Comparison of ENCODE assay signal across 17 cellular contexts in genomic region chr10:63164045-63164722, GRCh38. TPM values are rescaled to one million over a fixed set of nuclear protein-coding genes. Genes with fewer than 3 reads are reported as not detected.
DNase-seq lines count a peak whose midpoint lies in the region; ATAC-seq and TF ChIP-seq lines count a peak whose summit lies in the region.
"Had no signal": no experiment of that assay in that cellular context is flagged by ENCODE, and none has a peak within 500 bp of the region (broad histone marks: within the 10 kb centered on the region; RNA-seq: fewer than 3 reads in every experiment).

No MANE protein-coding gene starts in this region.

- H3K4me3 ChIP-seq in right cardiac atrium (ENCODE audit: low read length) (no peak overlapping the region), upper lobe of right lung (no peak overlapping the region), aorta (ENCODE audit: low read length in 2 of 2) (no peak overlapping the region), stomach (no peak overlapping the region)

- no peaks in the 10 kb centered on the region for H3K9me3 Mint-ChIP-seq in stimulated activated naive CD8-positive, alpha-beta T cell treated with anti-CD3 and anti-CD28 coated beads, Interleukin-15, Interleukin-2, amounts not matched to agents 100 ng/mL and 50 ng/mL, for 24 hours
- H3K9me3 Mint-ChIP-seq in effector memory CD8-positive, alpha-beta T cell: no peaks in the 10 kb centered on the region
- H3K9me3 Mint-ChIP-seq: neural crest cell had no signal

- peaks cover 24% of the 10 kb centered on the region for H3K36me3 Mint-ChIP-seq in stimulated activated naive CD8-positive, alpha-beta T cell treated with anti-CD3 and anti-CD28 coated beads, Interleukin-15, Interleukin-2, amounts not matched to agents 100 ng/mL and 50 ng/mL, for 24 hours (ENCODE audit: low read depth)
- H3K36me3 Mint-ChIP-seq in effector memory CD8-positive, alpha-beta T cell (ENCODE audit: insufficient read depth): peaks cover 33% of the 10 kb centered on the region

- no peak overlapping the region for H3K4me3 Mint-ChIP-seq in stimulated activated naive CD8-positive, alpha-beta T cell treated with anti-CD3 and anti-CD28 coated beads, Interleukin-15, Interleukin-2, amounts not matched to agents 100 ng/mL and 50 ng/mL, for 24 hours
- H3K4me3 Mint-ChIP-seq in effector memory CD8-positive, alpha-beta T cell: no peak overlapping the region
- H3K4me3 Mint-ChIP-seq: neural crest cell had no signal

- H3K27ac Mint-ChIP-seq in stimulated activated naive CD8-positive, alpha-beta T cell treated with anti-CD3 and anti-CD28 coated beads, Interleukin-15, Interleukin-2, amounts not matched to agents 100 ng/mL and 50 ng/mL, for 24 hours: peak overlapping the region; percentile 45
- peak overlapping the region; percentile 17 to 18 for H3K27ac Mint-ChIP-seq in effector memory CD8-positive, alpha-beta T cell

- 68% methylated on average over 5 of the region's 5 CpGs for WGBS in right cardiac atrium
- WGBS in aorta, 2 donors: 62 to 70% methylated on average over 5 of the region's 5 CpGs
- WGBS in stomach, 5 donors: 63 to 79% (median 66%) methylated on average over 2 to 5 of the region's 5 CpGs

- no peak for ATAC-seq in stimulated activated naive CD8-positive, alpha-beta T cell treated with anti-CD3 and anti-CD28 coated beads, Interleukin-15, Interleukin-2, amounts not matched to agents 100 U/mL and 50 U/mL, for 24 hours
- no peak for ATAC-seq in effector memory CD8-positive, alpha-beta T cell (replicated peaks)
- ATAC-seq in right cardiac atrium: peak; percentile 60 to 77
- peak; percentile 31 for ATAC-seq in upper lobe of right lung
- no peak for ATAC-seq in aorta (ENCODE audit: low FRiP score)

- H3K27me3 ChIP-seq in right cardiac atrium (ENCODE audit: control insufficient read depth, insufficient read depth): no peaks in the 10 kb centered on the region
- H3K27me3 ChIP-seq in upper lobe of right lung: no peaks in the 10 kb centered on the region
- H3K27me3 ChIP-seq in aorta (ENCODE audit: control insufficient read depth in 1 of 2, insufficient read depth in 2 of 2, low read length in 1 of 2): no peaks in the 10 kb centered on the region
- no peaks in the 10 kb centered on the region for H3K27me3 ChIP-seq in stomach
- H3K27me3 ChIP-seq: brain microvascular endothelial cell had no signal

- H3K36me3 ChIP-seq in upper lobe of right lung (peaks cover 38% of the 10 kb centered on the region), aorta (ENCODE audit: control insufficient read depth in 1 of 2, insufficient read depth in 2 of 2, low read length in 1 of 2) (peaks cover 0 to 1% of the 10 kb centered on the region in 2 donors), stomach (peaks cover 0 to 49% (median 30%) of the 10 kb centered on the region in 4 donors)

- DNase-seq in stimulated activated naive CD8-positive, alpha-beta T cell treated with anti-CD3 and anti-CD28 coated beads, Interleukin-15, Interleukin-2, amounts not matched to agents 100 U/mL and 50 U/mL, for 24 hours: no peak
- DNase-seq in effector memory CD8-positive, alpha-beta T cell: no peak
- DNase-seq in right cardiac atrium: peak in 2 of 3 donors; percentile 28 to 61
- no peak for DNase-seq in upper lobe of right lung
- no peak for DNase-seq in NCI-H1417 (lab: John Stamatoyannopoulos, UW)
- no peak for DNase-seq in aorta
- DNase-seq in stomach: no peak
- DNase-seq: brain microvascular endothelial cell; GOT3; KG1; mesenchymal stem cell; NCI-H345; retina; stimulated activated CD4-positive, alpha-beta T cell treated with anti-CD3 and anti-CD28 coated beads, Interleukin-2, amount 100 ng/mL, for 24 hours had no signal

- H3K4me1 ChIP-seq in right cardiac atrium (ENCODE audit: control insufficient read depth, insufficient read depth, low read length) (peaks cover 4% of the 10 kb centered on the region), upper lobe of right lung (peaks cover 6% of the 10 kb centered on the region), aorta (ENCODE audit: control insufficient read depth in 1 of 2, insufficient read depth in 2 of 2, low read length in 2 of 2) (no peaks in the 10 kb centered on the region), stomach (peaks cover 0 to 23% (median 11%) of the 10 kb centered on the region in 4 donors)

- no peaks in the 10 kb centered on the region for H3K27me3 Mint-ChIP-seq in stimulated activated naive CD8-positive, alpha-beta T cell treated with anti-CD3 and anti-CD28 coated beads, Interleukin-15, Interleukin-2, amounts not matched to agents 100 ng/mL and 50 ng/mL, for 24 hours
- no peaks in the 10 kb centered on the region for H3K27me3 Mint-ChIP-seq in effector memory CD8-positive, alpha-beta T cell

- H3K27ac ChIP-seq in right cardiac atrium (ENCODE audit: low read length) (peak overlapping the region; percentile 62), upper lobe of right lung (no peak overlapping the region), aorta (ENCODE audit: low read depth in 1 of 2, low read length in 2 of 2) (no peak overlapping the region), stomach (peak overlapping the region in 2 of 5 donors; percentile 4 to 15)
- H3K27ac ChIP-seq: brain microvascular endothelial cell, RWPE1 had no signal

- H3K9me3 ChIP-seq in right cardiac atrium (ENCODE audit: control insufficient read depth, low read length) (no peaks in the 10 kb centered on the region), upper lobe of right lung (no peaks in the 10 kb centered on the region), aorta (ENCODE audit: control insufficient read depth, low read length) (no peaks in the 10 kb centered on the region), stomach (no peaks in the 10 kb centered on the region)

- intact Hi-C loops in right cardiac atrium (cut with DNase I) (loop anchor here in 2 of 4 donors (10.0 kb wide), 2 partner anchors 551 to 561 kb away; no protein-coding TSS in a partner anchor), upper lobe of right lung (cut with DNase I) (no loop called here), aorta (cut with DNase I) (loop anchor here in 1 of 2 donors (10.0 kb wide), 1 partner anchor 471 kb away; no protein-coding TSS in a partner anchor), stomach (cut with DNase I; ENCODE audit: low total_unique reads) (loop anchor here (10.0 kb wide), 1 partner anchor 561 kb away; no protein-coding TSS in a partner anchor)

- TF ChIP-seq POLR2A in stomach (IDR thresholded peaks at IDR 0.05): no peak

- no peak for TF ChIP-seq EP300 in stomach (IDR thresholded peaks at IDR 0.05)

- no peak for TF ChIP-seq CTCF in upper lobe of right lung (IDR thresholded peaks at IDR 0.05)
- no peak for TF ChIP-seq CTCF in stomach (IDR thresholded peaks at IDR 0.05)

- peaks cover 12% of the 10 kb centered on the region for H3K4me1 Mint-ChIP-seq in stimulated activated naive CD8-positive, alpha-beta T cell treated with anti-CD3 and anti-CD28 coated beads, Interleukin-15, Interleukin-2, amounts not matched to agents 100 ng/mL and 50 ng/mL, for 24 hours (ENCODE audit: low read depth)
- H3K4me1 Mint-ChIP-seq in effector memory CD8-positive, alpha-beta T cell (ENCODE audit: low read depth in 2 of 2): peaks cover 0 to 8% of the 10 kb centered on the region in 2 donors

RNA-seq across cellular contexts. Expression of gene NRBF2, which starts 31.1 kb away (rescaled TPM):
- total RNA-seq in right cardiac atrium (10 to 100 TPM in 3 of 4 donors, 1 to 10 TPM in 1; 8.3 to 13.4 (median 10.5) TPM), upper lobe of right lung (20.6 TPM), aorta (10 to 100 TPM; 16.2 to 17.5 TPM), stomach (10 to 100 TPM in 4 of 5 donors, not detected in 1; 12.5 to 23.1 (median 16.1) TPM)
- polyA plus RNA-seq in right cardiac atrium (7.5 TPM), aorta (10 to 100 TPM in 1 of 2 donors, 1 to 10 TPM in 1; 8.5 to 19.0 TPM), stomach (10 to 100 TPM in 2 of 3 donors, 1 to 10 TPM in 1; 6.8 to 16.3 (median 14.2) TPM)

Comparison
In these comparisons a context has a peak if more than half of its experiments do, and no peak if none do; other contexts are left out.
1. ATAC-seq: peak in right cardiac atrium (2 of 2) and upper lobe of right lung (single experiment); none in stimulated activated naive CD8-positive, alpha-beta T cell treated with anti-CD3 and anti-CD28 coated beads, Interleukin-15, Interleukin-2, amounts not matched to agents 100 U/mL and 50 U/mL, for 24 hours (single experiment), effector memory CD8-positive, alpha-beta T cell (single experiment) and aorta (single experiment).
2. DNase-seq: peak in right cardiac atrium (2 of 3); none in stimulated activated naive CD8-positive, alpha-beta T cell treated with anti-CD3 and anti-CD28 coated beads, Interleukin-15, Interleukin-2, amounts not matched to agents 100 U/mL and 50 U/mL, for 24 hours (single experiment), effector memory CD8-positive, alpha-beta T cell (0 of 3), upper lobe of right lung (single experiment), NCI-H1417 (0 of 3), aorta (0 of 2) and stomach (single experiment).